8 cellular contexts compared by ENCODE assay signal in genomic region chr4:70687821-70688794, GRCh38. TPM values are rescaled to one million over a fixed set of nuclear protein-coding genes. Genes with fewer than 3 reads are reported as not detected.
DNase-seq lines count a peak whose midpoint lies in the region; ATAC-seq and TF ChIP-seq lines count a peak whose summit lies in the region.

TSS of gene UTP3 (plus strand) at chr4:70688532. CDS start at chr4:70688678, 146 bp downstream.

- H3K36me3 Mint-ChIP-seq in WTC11 = peaks cover 20% of the 10 kb centered on the region
- peaks cover 0 to 3% (median 0%) of the 10 kb centered on the region in 3 donors for H3K36me3 Mint-ChIP-seq in immature natural killer cell

- no peaks in the 10 kb centered on the region for H3K9me3 ChIP-seq in spleen

- peaks cover 26 to 56% (median 49%) of the 10 kb centered on the region in 6 donors for H3K4me1 ChIP-seq in spleen

- H3K27ac Mint-ChIP-seq in WTC11 = peak within 1 kb of the TSS; percentile 92
- peak within 1 kb of the TSS; percentile 91 to 98 (median 97) for H3K27ac Mint-ChIP-seq in immature natural killer cell

- DNase-seq in AG08395 (ENCODE audit: low spot score) (peak; percentile 94), NCI-H2227 treated with DMSO at 0.1 percent for 48 hours (lab: John Stamatoyannopoulos, UW) (peak; percentile 95), WTC11 (ENCODE audit: low spot score) (peak; percentile 95), caudate nucleus (lab: John Stamatoyannopoulos, UW) (peak; percentile 67 to 100 (median 96)), immature natural killer cell (peak; percentile 90), spleen (peak; percentile 97)

- TF ChIP-seq CTCF in WTC11 (IDR thresholded peaks at IDR 0.05) (peak; percentile 83), spleen (IDR thresholded peaks at IDR 0.05 in 8 of 11, conservative IDR thresholded peaks at IDR 0.05 in 3 of 11) (peak; percentile 83 to 99 (median 97))

- H3K4me3 Mint-ChIP-seq in WTC11 = peak within 1 kb of the TSS; percentile 94
- peak within 1 kb of the TSS; percentile 89 to 99 (median 96) for H3K4me3 Mint-ChIP-seq in immature natural killer cell

- peak within 1 kb of the TSS; percentile 88 for H3K27ac ChIP-seq in caudate nucleus (ENCODE audit: low read depth, low read length)
- peak within 1 kb of the TSS; percentile 89 to 99 (median 92) for H3K27ac ChIP-seq in spleen

- peak within 1 kb of the TSS; percentile 73 to 84 (median 82) for H3K4me3 ChIP-seq in spleen

- H3K4me1 Mint-ChIP-seq in WTC11 (peaks cover 26% of the 10 kb centered on the region), immature natural killer cell (peaks cover 39 to 42% of the 10 kb centered on the region in 2 donors)

- CTCF ChIA-PET in WTC11 (lab: Charles Lee) = interaction anchor here (0.6 to 1.8 kb wide), 6 partner anchors 11 to 305 kb away, joined by 3 to 10 read pairs (median 3); partner anchors contain the start of gene DCK

- H3K27me3 ChIP-seq in spleen (replicated peaks in 1 of 7) = no peaks in the 10 kb centered on the region

- H3K9me3 Mint-ChIP-seq in WTC11 = no peaks in the 10 kb centered on the region
- H3K9me3 Mint-ChIP-seq in immature natural killer cell = no peaks in the 10 kb centered on the region

- POLR2A ChIA-PET in WTC11 (lab: Charles Lee) = interaction anchor here (1.1 to 1.4 kb wide), 2 partner anchors 16 to 18 kb away, joined by 4 to 5 read pairs; no protein-coding TSS in a partner anchor

- H3K36me3 ChIP-seq in spleen = peaks cover 0 to 27% (median 5%) of the 10 kb centered on the region in 6 donors

- H3K27me3 Mint-ChIP-seq in WTC11 (ENCODE audit: low read depth) = no peaks in the 10 kb centered on the region
- peaks cover 4 to 11% (median 9%) of the 10 kb centered on the region in 3 donors for H3K27me3 Mint-ChIP-seq in immature natural killer cell (ENCODE audit: low read depth in 3 of 3)

- peak in 1 of 3 donors; percentile 26 for TF ChIP-seq POLR2A in spleen (IDR thresholded peaks at IDR 0.05)

- intact Hi-C loops in spleen (cut with DNase I; ENCODE audit: low total_unique reads) = loop anchor here (10.0 kb wide), 1 partner anchor 307 kb away; the partner anchor contains the start of gene DCK

- 0 to 1% (median 0%) methylated on average over 54 to 70 of the region's 70 CpGs for WGBS in spleen, 5 donors

- ATAC-seq in GM18873 (IDR thresholded peaks at IDR 0.05; ENCODE audit: low FRiP score, unreplicated experiment) (peak; percentile 95), HG03159 (IDR thresholded peaks at IDR 0.05; ENCODE audit: unreplicated experiment) (peak; percentile 92), WTC11 (peak; percentile 95)

TF ChIP-seq in WTC11, 78 proteins besides CTCF, POLR2A, EP300 and RAD21 (continues in another document):
- TF ChIP-seq FOXK1 (CRISPR knock-in tag; IDR thresholded peaks at IDR 0.05) = peak; percentile 89
- TF ChIP-seq ZNF396 (CRISPR knock-in tag; IDR thresholded peaks at IDR 0.05; ENCODE audit: borderline replicate concordance) = no peak
- no peak for TF ChIP-seq RORB (CRISPR knock-in tag; IDR thresholded peaks at IDR 0.05)
- no peak for TF ChIP-seq ZNF138 (CRISPR knock-in tag; conservative IDR thresholded peaks at IDR 0.05)
- TF ChIP-seq SMAD4 (CRISPR knock-in tag; IDR thresholded peaks at IDR 0.05) = no peak
- no peak for TF ChIP-seq PREB (CRISPR knock-in tag; IDR thresholded peaks at IDR 0.05; ENCODE audit: borderline replicate concordance)
- peak; percentile 90 for TF ChIP-seq MAX (CRISPR knock-in tag; IDR thresholded peaks at IDR 0.05)
- no peak for TF ChIP-seq ZNF423 (CRISPR knock-in tag; IDR thresholded peaks at IDR 0.05)
- no peak for TF ChIP-seq IRF2 (CRISPR knock-in tag; IDR thresholded peaks at IDR 0.05; ENCODE audit: borderline replicate concordance, low read depth)
- TF ChIP-seq JAZF1 (CRISPR knock-in tag; IDR thresholded peaks at IDR 0.05) = no peak
- TF ChIP-seq CREB1 (CRISPR knock-in tag; IDR thresholded peaks at IDR 0.05) = no peak; the same call in 1 of the 2 replicates
- no peak for TF ChIP-seq ZNF425 (CRISPR knock-in tag; conservative IDR thresholded peaks at IDR 0.05)
- TF ChIP-seq ZBTB43 (CRISPR knock-in tag; IDR thresholded peaks at IDR 0.05) = peak; percentile 86
- TF ChIP-seq EMX1 (CRISPR knock-in tag; IDR thresholded peaks at IDR 0.05) = no peak
- TF ChIP-seq IRF1 (CRISPR knock-in tag; IDR thresholded peaks at IDR 0.05) = peak; percentile 39; the same call in 1 of the 2 replicates
- TF ChIP-seq USF2 (CRISPR knock-in tag; IDR thresholded peaks at IDR 0.05) = peak; percentile 73
- no peak for TF ChIP-seq ZNF317 (CRISPR knock-in tag; IDR thresholded peaks at IDR 0.05; ENCODE audit: borderline replicate concordance, low read depth)

RNA-seq across cellular contexts. Expression of gene UTP3, which starts in this region (rescaled TPM):
- 39.1 to 45.5 TPM (median 39.5 TPM) in 3 replicates for total RNA-seq in WTC11 (2021)
- 10 to 100 TPM in 1 of 3 donors, 1 to 10 TPM in 2; 6.2 to 17.6 (median 6.4) TPM for polyA plus RNA-seq in immature natural killer cell
- total RNA-seq in spleen = 10 to 100 TPM; 29.0 to 45.1 (median 37.6) TPM
- 10 to 100 TPM; 37.3 to 51.3 (median 47.3) TPM for polyA plus RNA-seq in spleen

Comparison
In these comparisons a context has a peak if more than half of its experiments do, and no peak if none do; other contexts are left out.
1. Peak in every context shown above with its lines: DNase-seq, ATAC-seq, H3K4me3 ChIP-seq and H3K27ac ChIP-seq.